Comparison of ENCODE assay signal across 9 cellular contexts in the genomic region with DNA sequence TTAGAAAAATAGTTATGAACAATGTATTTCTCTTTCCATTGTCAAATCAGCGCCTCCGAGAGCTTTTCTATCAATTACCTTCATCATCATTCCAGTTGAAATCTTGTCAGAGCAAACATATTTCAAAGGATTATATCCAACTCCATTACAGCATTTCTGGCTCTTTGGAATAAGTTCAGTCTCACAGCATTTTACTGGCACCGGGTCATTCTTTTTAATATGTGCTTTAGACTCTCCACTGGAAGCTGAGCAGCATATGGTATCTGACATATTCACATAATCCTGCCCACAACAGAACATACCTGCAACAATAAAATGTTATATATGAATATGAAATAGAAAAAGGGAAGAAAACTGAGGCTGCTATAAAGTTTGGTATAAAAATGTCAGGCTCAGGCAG.
"Had no signal": no experiment of that assay in that cellular context is flagged by ENCODE, and none has a peak within 500 bp of the region (broad histone marks: within the 10 kb centered on the region; RNA-seq: fewer than 3 reads in every experiment).

No MANE protein-coding gene starts in this region.

- H3K4me3 Mint-ChIP-seq: GM23338, H9, HFFc6 had no signal

- H3K9me3 Mint-ChIP-seq: GM23338, H9, HFFc6 had no signal

- H3K9me3 ChIP-seq: HAP-1 had no signal

- H3K4me1 Mint-ChIP-seq: GM23338, H9 had no signal

- H3K27ac Mint-ChIP-seq: GM23338, H9, HFFc6 had no signal

- DNase-seq: GM23248, GOT3, H7, H9, HCEC 1CT, HFFc6 had no signal

- H3K27ac ChIP-seq: GM23248 had no signal

- ATAC-seq: GM23338, HCT116 had no signal
